Comparison of ENCODE assay signal across 9 cellular contexts in genomic region chr6:3232017-3232838, GRCh38. TPM values are rescaled to one million over a fixed set of nuclear protein-coding genes. Genes with fewer than 3 reads are reported as not detected.
A peak's percentile ranks its signal among the peaks of the same experiment; 100 is the strongest.
DNase-seq lines count a peak whose midpoint lies in the region; ATAC-seq and TF ChIP-seq lines count a peak whose summit lies in the region.
"Had no signal": no experiment of that assay in that cellular context is flagged by ENCODE, and none has a peak within 500 bp of the region (broad histone marks: within the 10 kb centered on the region; RNA-seq: fewer than 3 reads in every experiment).

No MANE protein-coding gene starts in this region.

- H3K9me3 Mint-ChIP-seq in activated CD4-positive, alpha-beta memory T cell treated with anti-CD3 and anti-CD28 coated beads for 36 hours = no peaks in the 10 kb centered on the region
- H3K9me3 Mint-ChIP-seq in activated CD4-positive, alpha-beta memory T cell treated with anti-CD3 and anti-CD28 coated beads, Interleukin-2, amount 10 ng/mL, durations not matched to agents 7 days and 5 days = no peaks in the 10 kb centered on the region
- no peaks in the 10 kb centered on the region for H3K9me3 Mint-ChIP-seq in activated CD8-positive, alpha-beta T cell treated with anti-CD3 and anti-CD28 coated beads, Interleukin-2, amount 10 ng/mL, durations not matched to agents 7 days and 5 days (ENCODE audit: insufficient read depth)

- DNase-seq in activated CD4-positive, alpha-beta memory T cell treated with anti-CD3 and anti-CD28 coated beads for 36 hours = no peak
- DNase-seq in activated CD4-positive, alpha-beta memory T cell treated with anti-CD3 and anti-CD28 coated beads, Interleukin-2, amount 10 ng/mL, durations not matched to agents 7 days and 5 days = no peak
- peak in 1 of 2 donors; percentile 45 for DNase-seq in ascending aorta (ENCODE audit: low spot score in 2 of 2)
- no peak for DNase-seq in thoracic aorta (ENCODE audit: low spot score)
- no peak for DNase-seq in NCI-H128 (lab: John Stamatoyannopoulos, UW; ENCODE audit: unreplicated experiment)
- DNase-seq in activated CD8-positive, alpha-beta T cell treated with anti-CD3 and anti-CD28 coated beads, Interleukin-2, amount 10 ng/mL, durations not matched to agents 7 days and 5 days = no peak

- intact Hi-C loops in activated CD4-positive, alpha-beta memory T cell treated with anti-CD3 and anti-CD28 coated beads for 36 hours (cut with micrococcal nuclease) = no loop called here
- intact Hi-C loops in ascending aorta (cut with DNase I) = no loop called here

- peaks cover 11 to 39% of the 10 kb centered on the region in 2 donors for H3K4me1 ChIP-seq in ascending aorta
- H3K4me1 ChIP-seq in liver (ENCODE audit: control insufficient read depth in 4 of 4, insufficient read depth in 4 of 4, low read length in 3 of 4) = peaks cover 11 to 39% (median 28%) of the 10 kb centered on the region in 4 donors
- peaks cover 23 to 49% of the 10 kb centered on the region in 2 donors for H3K4me1 ChIP-seq in thoracic aorta (ENCODE audit: control insufficient read depth in 1 of 2, low read depth in 2 of 2)

- H3K4me3 Mint-ChIP-seq in activated CD4-positive, alpha-beta memory T cell treated with anti-CD3 and anti-CD28 coated beads for 36 hours = peak overlapping the region; percentile 27
- H3K4me3 Mint-ChIP-seq in activated CD4-positive, alpha-beta memory T cell treated with anti-CD3 and anti-CD28 coated beads, Interleukin-2, amount 10 ng/mL, durations not matched to agents 7 days and 5 days = no peak overlapping the region
- no peak overlapping the region for H3K4me3 Mint-ChIP-seq in activated CD8-positive, alpha-beta T cell treated with anti-CD3 and anti-CD28 coated beads, Interleukin-2, amount 10 ng/mL, durations not matched to agents 7 days and 5 days

- H3K27me3 ChIP-seq in ascending aorta (peaks cover 20% of the 10 kb centered on the region), liver (ENCODE audit: control insufficient read depth in 4 of 4, insufficient read depth in 4 of 4, low read length in 3 of 4) (peaks cover 0 to 5% (median 3%) of the 10 kb centered on the region in 4 donors), thoracic aorta (replicated peaks; ENCODE audit: insufficient read depth) (peaks cover 36% of the 10 kb centered on the region)

- H3K27ac Mint-ChIP-seq in activated CD4-positive, alpha-beta memory T cell treated with anti-CD3 and anti-CD28 coated beads for 36 hours = no peak overlapping the region
- H3K27ac Mint-ChIP-seq in activated CD4-positive, alpha-beta memory T cell treated with anti-CD3 and anti-CD28 coated beads, Interleukin-2, amount 10 ng/mL, durations not matched to agents 7 days and 5 days = no peak overlapping the region
- no peak overlapping the region for H3K27ac Mint-ChIP-seq in activated CD8-positive, alpha-beta T cell treated with anti-CD3 and anti-CD28 coated beads, Interleukin-2, amount 10 ng/mL, durations not matched to agents 7 days and 5 days
- H3K27ac Mint-ChIP-seq: CD14-positive monocyte had no signal

- H3K9ac ChIP-seq in liver (ENCODE audit: low read depth in 1 of 2, low read length in 2 of 2) = no peak overlapping the region

- H3K36me3 Mint-ChIP-seq in activated CD4-positive, alpha-beta memory T cell treated with anti-CD3 and anti-CD28 coated beads for 36 hours = no peaks in the 10 kb centered on the region
- no peaks in the 10 kb centered on the region for H3K36me3 Mint-ChIP-seq in activated CD4-positive, alpha-beta memory T cell treated with anti-CD3 and anti-CD28 coated beads, Interleukin-2, amount 10 ng/mL, durations not matched to agents 7 days and 5 days (ENCODE audit: low read depth)
- H3K36me3 Mint-ChIP-seq in activated CD8-positive, alpha-beta T cell treated with anti-CD3 and anti-CD28 coated beads, Interleukin-2, amount 10 ng/mL, durations not matched to agents 7 days and 5 days (ENCODE audit: low read depth) = no peaks in the 10 kb centered on the region

- H3K9me3 ChIP-seq in ascending aorta (no peaks in the 10 kb centered on the region), liver (ENCODE audit: control insufficient read depth in 4 of 4, low read length in 3 of 4) (no peaks in the 10 kb centered on the region), thoracic aorta (no peaks in the 10 kb centered on the region)

- CTCF ChIA-PET in activated CD4-positive, alpha-beta memory T cell treated with anti-CD3 and anti-CD28 coated beads for 36 hours (lab: Charles Lee) = interaction anchor here (2.0 kb wide), 1 partner anchor 19 kb away, joined by 9 read pairs; no protein-coding TSS in a partner anchor
- CTCF ChIA-PET in activated CD4-positive, alpha-beta memory T cell treated with anti-CD3 and anti-CD28 coated beads, Interleukin-2, amount 10 ng/mL, durations not matched to agents 7 days and 5 days (lab: Charles Lee) = interaction anchor here (1.0 to 3.3 kb wide), 3 partner anchors 13 to 106 kb away, joined by 3 to 17 read pairs (median 4); no protein-coding TSS in a partner anchor
- CTCF ChIA-PET in activated CD8-positive, alpha-beta T cell treated with anti-CD3 and anti-CD28 coated beads, Interleukin-2, amount 10 ng/mL, durations not matched to agents 7 days and 5 days (lab: Charles Lee) = interaction anchor here (4.3 kb wide), 1 partner anchor 19 kb away, joined by 19 read pairs; no protein-coding TSS in a partner anchor

- TF ChIP-seq CTCF in ascending aorta (IDR thresholded peaks at IDR 0.05) (no peak), liver (IDR thresholded peaks at IDR 0.05; ENCODE audit: low read depth, low read length, missing input control) (no peak), thoracic aorta (IDR thresholded peaks at IDR 0.05) (no peak)

- H3K27me3 Mint-ChIP-seq in activated CD4-positive, alpha-beta memory T cell treated with anti-CD3 and anti-CD28 coated beads for 36 hours = peaks cover 73% of the 10 kb centered on the region
- peaks cover 84% of the 10 kb centered on the region for H3K27me3 Mint-ChIP-seq in activated CD4-positive, alpha-beta memory T cell treated with anti-CD3 and anti-CD28 coated beads, Interleukin-2, amount 10 ng/mL, durations not matched to agents 7 days and 5 days
- H3K27me3 Mint-ChIP-seq in activated CD8-positive, alpha-beta T cell treated with anti-CD3 and anti-CD28 coated beads, Interleukin-2, amount 10 ng/mL, durations not matched to agents 7 days and 5 days (ENCODE audit: low read depth) = peaks cover 80% of the 10 kb centered on the region

- peak overlapping the region; percentile 58 to 70 for H3K4me3 ChIP-seq in ascending aorta
- H3K4me3 ChIP-seq in liver (ENCODE audit: low read depth in 1 of 3, low read length in 3 of 3) = peak overlapping the region; percentile 73 to 81 (median 76)
- peak overlapping the region; percentile 73 for H3K4me3 ChIP-seq in thoracic aorta

- POLR2A ChIA-PET in activated CD4-positive, alpha-beta memory T cell treated with anti-CD3 and anti-CD28 coated beads for 36 hours (lab: Charles Lee) = no interaction called here
- POLR2A ChIA-PET in activated CD4-positive, alpha-beta memory T cell treated with anti-CD3 and anti-CD28 coated beads, Interleukin-2, amount 10 ng/mL, durations not matched to agents 7 days and 5 days (lab: Charles Lee) = interaction anchor here (0.7 to 1.3 kb wide), 2 partner anchors 27 to 73 kb away, joined by 3 to 8 read pairs; partner anchors contain the start of gene PSMG4
- POLR2A ChIA-PET in activated CD8-positive, alpha-beta T cell treated with anti-CD3 and anti-CD28 coated beads, Interleukin-2, amount 10 ng/mL, durations not matched to agents 7 days and 5 days (lab: Charles Lee) = no interaction called here

- H3K27ac ChIP-seq in ascending aorta (no peak overlapping the region), liver (ENCODE audit: low read depth in 1 of 2, low read length in 2 of 2) (no peak overlapping the region), thoracic aorta (no peak overlapping the region)

- no peak for TF ChIP-seq RAD21 in liver (IDR thresholded peaks at IDR 0.05)

- WGBS in liver = 20% methylated on average over 22 of the region's 22 CpGs

- no peak for ATAC-seq in thoracic aorta (ENCODE audit: insufficient number of reproducible peaks, low FRiP score, low read depth)
- no peak for ATAC-seq in HG02678 (IDR thresholded peaks at IDR 0.05; ENCODE audit: unreplicated experiment)
- ATAC-seq in activated CD8-positive, alpha-beta T cell treated with anti-CD3 and anti-CD28 coated beads, Interleukin-2, amount 10 ng/mL, durations not matched to agents 7 days and 5 days = no peak

- H3K4me1 Mint-ChIP-seq in activated CD4-positive, alpha-beta memory T cell treated with anti-CD3 and anti-CD28 coated beads for 36 hours (ENCODE audit: low read depth) = peaks cover 36% of the 10 kb centered on the region
- H3K4me1 Mint-ChIP-seq in activated CD4-positive, alpha-beta memory T cell treated with anti-CD3 and anti-CD28 coated beads, Interleukin-2, amount 10 ng/mL, durations not matched to agents 7 days and 5 days = peaks cover 37% of the 10 kb centered on the region
- peaks cover 41% of the 10 kb centered on the region for H3K4me1 Mint-ChIP-seq in activated CD8-positive, alpha-beta T cell treated with anti-CD3 and anti-CD28 coated beads, Interleukin-2, amount 10 ng/mL, durations not matched to agents 7 days and 5 days (ENCODE audit: low read depth)

- H3K36me3 ChIP-seq in ascending aorta (no peaks in the 10 kb centered on the region), liver (ENCODE audit: control insufficient read depth in 4 of 4, insufficient read depth in 3 of 4, low read depth in 1 of 4, low read length in 3 of 4) (no peaks in the 10 kb centered on the region), thoracic aorta (no peaks in the 10 kb centered on the region)

TF ChIP-seq in liver, 16 proteins besides CTCF, POLR2A, EP300 and RAD21 (continues in another document):
- TF ChIP-seq, protein P1, sequence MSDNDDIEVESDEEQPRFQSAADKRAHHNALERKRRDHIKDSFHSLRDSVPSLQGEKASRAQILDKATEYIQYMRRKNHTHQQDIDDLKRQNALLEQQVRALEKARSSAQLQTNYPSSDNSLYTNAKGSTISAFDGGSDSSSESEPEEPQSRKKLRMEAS (IDR thresholded peaks at IDR 0.05) = no peak

RNA-seq across cellular contexts. Expression of gene TUBB2B, which starts 4.8 kb away (rescaled TPM):
- under 1 TPM in 1 of 2 experiments, not detected in 1; 0.29 TPM for total RNA-seq in activated CD4-positive, alpha-beta memory T cell treated with anti-CD3 and anti-CD28 coated beads for 36 hours
- not detected for total RNA-seq in activated CD4-positive, alpha-beta memory T cell treated with anti-CD3 and anti-CD28 coated beads, Interleukin-2, amount 10 ng/mL, durations not matched to agents 7 days and 5 days
- total RNA-seq in ascending aorta = not detected
- total RNA-seq in liver = 1 to 10 TPM; 2.1 to 4.6 TPM
- 1 to 10 TPM in 1 of 2 donors, under 1 TPM in 1; 0.22 to 4.3 TPM for polyA plus RNA-seq in liver
- 1 to 10 TPM; 1.8 to 3.2 TPM for total RNA-seq in thoracic aorta
- total RNA-seq in activated CD8-positive, alpha-beta T cell treated with anti-CD3 and anti-CD28 coated beads, Interleukin-2, amount 10 ng/mL, durations not matched to agents 7 days and 5 days = not detected

RNA-seq across cellular contexts. Expression of gene PSMG4, which starts 26.5 kb away (rescaled TPM):
- 10 to 100 TPM; 24.2 to 25.2 TPM for total RNA-seq in activated CD4-positive, alpha-beta memory T cell treated with anti-CD3 and anti-CD28 coated beads for 36 hours
- 10 to 100 TPM; 19.8 to 21.4 TPM for total RNA-seq in activated CD4-positive, alpha-beta memory T cell treated with anti-CD3 and anti-CD28 coated beads, Interleukin-2, amount 10 ng/mL, durations not matched to agents 7 days and 5 days
- total RNA-seq in ascending aorta (23.9 TPM), liver (10 to 100 TPM; 10.7 to 12.0 TPM), thoracic aorta (10 to 100 TPM; 19.4 to 29.0 TPM)
- polyA plus RNA-seq in liver = 10 to 100 TPM; 18.1 to 28.5 TPM
- 10 to 100 TPM; 35.3 to 35.5 TPM for total RNA-seq in activated CD8-positive, alpha-beta T cell treated with anti-CD3 and anti-CD28 coated beads, Interleukin-2, amount 10 ng/mL, durations not matched to agents 7 days and 5 days
